ENCODE assay signal across 9 cellular contexts in the genomic region with DNA sequence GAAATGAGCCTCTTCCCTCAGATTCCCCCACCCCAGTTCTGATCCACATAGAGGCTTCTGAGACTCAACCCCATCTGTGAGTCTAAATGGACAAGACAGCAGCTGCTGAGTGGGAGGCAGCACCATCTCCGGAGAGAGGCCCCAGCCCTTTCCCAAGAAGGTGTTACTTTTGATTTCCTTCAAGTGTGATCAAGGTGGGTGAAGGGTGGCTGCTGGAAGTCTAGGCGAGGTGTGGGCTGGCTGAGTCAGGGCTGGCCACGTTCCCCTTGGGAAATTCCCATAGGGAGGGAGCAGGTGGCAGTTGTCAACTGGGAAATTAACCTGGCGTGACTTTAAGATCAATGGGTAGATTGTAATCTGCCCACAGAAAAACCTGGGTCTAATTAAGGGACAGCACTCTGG.
A peak's percentile ranks its signal among the peaks of the same experiment; 100 is the strongest.
DNase-seq lines count a peak whose midpoint lies in the region; TF ChIP-seq lines count a peak whose summit lies in the region.
"Had no signal": no experiment of that assay in that cellular context is flagged by ENCODE, and none has a peak within 500 bp of the region (broad histone marks: within the 10 kb centered on the region; RNA-seq: fewer than 3 reads in every experiment).

No MANE protein-coding gene starts in this region.

- H3K4me3 Mint-ChIP-seq in MCF 10A (ENCODE audit: unreplicated experiment) (no peak overlapping the region), immature natural killer cell (peak overlapping the region in 2 of 5 donors; percentile 15 to 22)

- H3K4me1 ChIP-seq in breast epithelium (no peaks in the 10 kb centered on the region), left ventricle myocardium inferior (peaks cover 6% of the 10 kb centered on the region)

- CTCF ChIA-PET in MCF 10A (lab: Yijun Ruan, JAX): no interaction called here

- intact Hi-C loops in MCF 10A (cut with micrococcal nuclease): no loop called here
- intact Hi-C loops in breast epithelium (cut with DNase I; ENCODE audit: low total_unique reads): no loop called here
- intact Hi-C loops in left ventricle myocardium inferior (cut with micrococcal nuclease): no loop called here

- H3K4me1 Mint-ChIP-seq in MCF 10A (ENCODE audit: insufficient read depth, unreplicated experiment) (peaks cover 25% of the 10 kb centered on the region), immature natural killer cell (peaks cover 12 to 26% of the 10 kb centered on the region in 2 donors)

- H3K27me3 ChIP-seq in breast epithelium: no peaks in the 10 kb centered on the region
- no peaks in the 10 kb centered on the region for H3K27me3 ChIP-seq in left ventricle myocardium inferior (ENCODE audit: low read depth)
- H3K27me3 ChIP-seq: dorsolateral prefrontal cortex had no signal

- TF ChIP-seq CTCF in MCF 10A (IDR thresholded peaks at IDR 0.05; ENCODE audit: unreplicated experiment) (no peak), breast epithelium (IDR thresholded peaks at IDR 0.05) (no peak), left ventricle myocardium inferior (IDR thresholded peaks at IDR 0.05; ENCODE audit: borderline replicate concordance) (no peak)

- H3K36me3 Mint-ChIP-seq in MCF 10A (ENCODE audit: insufficient read depth, unreplicated experiment) (peaks cover 12% of the 10 kb centered on the region), immature natural killer cell (no peaks in the 10 kb centered on the region)

- no TSS peak for BruUV-seq in MCF 10A (replicated peaks; lab: Mats Ljungman, UMichigan)

- POLR2A ChIA-PET in MCF 10A (lab: Yijun Ruan, JAX): no interaction called here

- H3K4me3 ChIP-seq in breast epithelium: no peak overlapping the region
- no peak overlapping the region for H3K4me3 ChIP-seq in left ventricle myocardium inferior
- H3K4me3 ChIP-seq: dorsolateral prefrontal cortex had no signal

- TF ChIP-seq POLR2A in breast epithelium (IDR thresholded peaks at IDR 0.05): no peak

- peak overlapping the region; percentile 40 for H3K27ac Mint-ChIP-seq in MCF 10A (ENCODE audit: low read depth, unreplicated experiment)
- H3K27ac Mint-ChIP-seq in immature natural killer cell: peak overlapping the region in 3 of 6 donors; percentile 36 to 68 (median 60)

- H3K9me3 ChIP-seq in breast epithelium (no peaks in the 10 kb centered on the region), left ventricle myocardium inferior (replicated peaks) (no peaks in the 10 kb centered on the region)

- H3K27me3 Mint-ChIP-seq in MCF 10A (ENCODE audit: insufficient read depth, unreplicated experiment): no peaks in the 10 kb centered on the region
- H3K27me3 Mint-ChIP-seq in immature natural killer cell (ENCODE audit: low read depth in 3 of 3): peaks cover 0 to 2% (median 0%) of the 10 kb centered on the region in 3 donors

- H3K9me3 Mint-ChIP-seq in MCF 10A (ENCODE audit: unreplicated experiment) (no peaks in the 10 kb centered on the region), immature natural killer cell (no peaks in the 10 kb centered on the region)

- no peaks in the 10 kb centered on the region for H3K36me3 ChIP-seq in breast epithelium
- no peaks in the 10 kb centered on the region for H3K36me3 ChIP-seq in left ventricle myocardium inferior

- DNase-seq in MCF 10A (ENCODE audit: unreplicated experiment): peak; percentile 27
- DNase-seq in breast epithelium (ENCODE audit: low spot score in 2 of 2): no peak
- peak; percentile 86 for DNase-seq in activated CD4-positive, alpha-beta T cell treated with anti-CD3 and anti-CD28 coated beads for 48 hours
- DNase-seq in immature natural killer cell: peak in 2 of 3 donors; percentile 14 to 15
- DNase-seq in SIG-M5 (lab: John Stamatoyannopoulos, UW): no peak
- no peak for DNase-seq in putamen (ENCODE audit: low spot score)
- no peak for DNase-seq in left ventricle myocardium inferior
- no peak for DNase-seq in ureter (ENCODE audit: low spot score)

- no peak overlapping the region for H3K27ac ChIP-seq in breast epithelium
- no peak overlapping the region for H3K27ac ChIP-seq in left ventricle myocardium inferior (replicated peaks)
- H3K27ac ChIP-seq: dorsolateral prefrontal cortex had no signal

Comparison
In these comparisons a context has a peak if more than half of its experiments do, and no peak if none do; other contexts are left out.
1. DNase-seq: peak in MCF 10A (single experiment), activated CD4-positive, alpha-beta T cell treated with anti-CD3 and anti-CD28 coated beads for 48 hours (single experiment) and immature natural killer cell (2 of 3); none in breast epithelium (0 of 2), SIG-M5 (single experiment), putamen (single experiment), left ventricle myocardium inferior (single experiment) and ureter (single experiment).